In the genomic region with DNA sequence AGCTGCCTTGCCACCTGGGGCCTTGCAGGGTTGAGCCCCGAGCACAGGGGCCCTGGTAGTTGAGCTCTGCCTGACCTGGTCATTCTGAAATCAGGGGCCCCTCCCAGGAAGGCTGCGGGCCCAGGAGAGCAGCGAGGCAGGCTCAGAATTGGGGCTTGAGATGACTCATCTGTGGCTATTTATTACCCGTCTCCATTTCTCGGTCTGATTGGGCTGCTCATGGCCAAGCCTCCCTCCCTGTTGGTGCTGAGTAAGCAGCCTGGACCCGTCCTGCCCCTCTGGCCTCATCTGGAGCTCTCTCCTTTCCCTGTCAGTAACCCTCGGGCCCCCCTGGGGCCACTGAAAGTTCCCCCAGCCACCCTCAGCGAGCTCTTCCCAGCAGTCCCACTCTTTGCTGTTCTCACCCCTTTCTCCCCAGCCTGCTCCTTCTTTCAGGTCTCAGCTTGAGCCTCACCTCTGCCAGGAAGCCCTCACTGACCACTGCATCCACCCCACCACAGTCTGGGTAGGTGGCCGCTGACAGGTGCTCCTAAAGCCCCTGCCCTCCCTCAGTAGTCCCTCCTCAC, we compare ENCODE assay signal across 8 cellular contexts. TPM values are rescaled to one million over a fixed set of nuclear protein-coding genes. Genes with fewer than 3 reads are reported as not detected.
DNase-seq lines count a peak whose midpoint lies in the region; ATAC-seq and TF ChIP-seq lines count a peak whose summit lies in the region.

No MANE protein-coding gene starts in this region.

- intact Hi-C loops in MCF 10A (cut with micrococcal nuclease) (no loop called here), lower lobe of right lung (cut with DNase I) (no loop called here), vagina (cut with DNase I) (no loop called here)

- H3K4me3 ChIP-seq in lower lobe of right lung (no peak overlapping the region), vagina (no peak overlapping the region)

- no peak overlapping the region for H3K4me3 Mint-ChIP-seq in MCF 10A (ENCODE audit: unreplicated experiment)

- peak; percentile 95 for DNase-seq in AG20443 (ENCODE audit: low spot score)
- DNase-seq in NCI-H69 (lab: John Stamatoyannopoulos, UW), result peak; percentile 42
- DNase-seq in MCF 10A (ENCODE audit: unreplicated experiment), result peak; percentile 89
- DNase-seq in lower lobe of right lung, result no peak
- no peak for DNase-seq in vagina (ENCODE audit: extremely low spot score in 2 of 2)
- DNase-seq in NCI-H345 (lab: John Stamatoyannopoulos, UW), result no peak

- H3K9me3 Mint-ChIP-seq in MCF 10A (ENCODE audit: unreplicated experiment), result no peaks in the 10 kb centered on the region

- no peak for TF ChIP-seq POLR2A in vagina (IDR thresholded peaks at IDR 0.05)

- H3K4me1 ChIP-seq in lower lobe of right lung, result peaks cover 7% of the 10 kb centered on the region
- H3K4me1 ChIP-seq in vagina, result peaks cover 16% of the 10 kb centered on the region

- H3K36me3 ChIP-seq in lower lobe of right lung (no peaks in the 10 kb centered on the region), vagina (no peaks in the 10 kb centered on the region)

- ATAC-seq in GM18858 (IDR thresholded peaks at IDR 0.05; ENCODE audit: unreplicated experiment), result peak; percentile 63
- peak; percentile 60 for ATAC-seq in HG02840 (IDR thresholded peaks at IDR 0.05; ENCODE audit: low FRiP score, unreplicated experiment)
- ATAC-seq in lower lobe of right lung, result peak; percentile 70 to 72

- H3K27me3 ChIP-seq in lower lobe of right lung (ENCODE audit: low read depth) (peaks cover 20% of the 10 kb centered on the region), vagina (no peaks in the 10 kb centered on the region)

- POLR2A ChIA-PET in MCF 10A (lab: Yijun Ruan, JAX), result interaction anchor here (0.6 to 1.5 kb wide), 4 partner anchors 33 to 249 kb away, joined by 3 to 8 read pairs (median 4); a partner anchor contains a TSS

- no peaks in the 10 kb centered on the region for H3K36me3 Mint-ChIP-seq in MCF 10A (ENCODE audit: insufficient read depth, unreplicated experiment)

- peak overlapping the region; percentile 58 for H3K27ac Mint-ChIP-seq in MCF 10A (ENCODE audit: low read depth, unreplicated experiment)

- H3K27ac ChIP-seq in lower lobe of right lung (no peak overlapping the region), vagina (peak overlapping the region; percentile 44)

- BruUV-seq in MCF 10A (replicated peaks; lab: Mats Ljungman, UMichigan), result no TSS peak

- H3K4me1 Mint-ChIP-seq in MCF 10A (ENCODE audit: insufficient read depth, unreplicated experiment), result peaks cover 13% of the 10 kb centered on the region

- H3K27me3 Mint-ChIP-seq in MCF 10A (ENCODE audit: insufficient read depth, unreplicated experiment), result no peaks in the 10 kb centered on the region

- CTCF ChIA-PET in MCF 10A (lab: Yijun Ruan, JAX), result interaction anchor here (0.6 to 1.1 kb wide), 5 partner anchors 14 to 455 kb away, joined by 3 to 7 read pairs (median 3); no protein-coding TSS in a partner anchor

- TF ChIP-seq CTCF in MCF 10A (IDR thresholded peaks at IDR 0.05; ENCODE audit: unreplicated experiment), result no peak
- TF ChIP-seq CTCF in lower lobe of right lung (IDR thresholded peaks at IDR 0.05), result no peak
- no peak for TF ChIP-seq CTCF in vagina (IDR thresholded peaks at IDR 0.05)

- H3K9me3 ChIP-seq in lower lobe of right lung, result no peaks in the 10 kb centered on the region
- no peaks in the 10 kb centered on the region for H3K9me3 ChIP-seq in vagina

RNA-seq across cellular contexts. Expression of a gene that starts 11.0 kb away (rescaled TPM):
- total RNA-seq in MCF 10A (2022) (not detected in 2 replicates), lower lobe of right lung (2.7 TPM), vagina (1.2 TPM)

RNA-seq across cellular contexts. Expression of a gene that starts 32.8 kb away (rescaled TPM):
- total RNA-seq in MCF 10A (2022), result 22.1 and 25.3 TPM in 2 replicates
- total RNA-seq in lower lobe of right lung, result 39.3 TPM
- total RNA-seq in vagina, result 34.6 TPM

Comparison
In these comparisons a context has a peak if more than half of its experiments do, and no peak if none do; other contexts are left out.
1. DNase-seq: peak in AG20443 (single experiment), NCI-H69 (single experiment) and MCF 10A (single experiment); none in lower lobe of right lung (single experiment), vagina (0 of 2) and NCI-H345 (single experiment).
2. Peak in every context shown above with its lines, with median percentiles within 50 percentile points of each other: ATAC-seq.